In the genomic region with DNA sequence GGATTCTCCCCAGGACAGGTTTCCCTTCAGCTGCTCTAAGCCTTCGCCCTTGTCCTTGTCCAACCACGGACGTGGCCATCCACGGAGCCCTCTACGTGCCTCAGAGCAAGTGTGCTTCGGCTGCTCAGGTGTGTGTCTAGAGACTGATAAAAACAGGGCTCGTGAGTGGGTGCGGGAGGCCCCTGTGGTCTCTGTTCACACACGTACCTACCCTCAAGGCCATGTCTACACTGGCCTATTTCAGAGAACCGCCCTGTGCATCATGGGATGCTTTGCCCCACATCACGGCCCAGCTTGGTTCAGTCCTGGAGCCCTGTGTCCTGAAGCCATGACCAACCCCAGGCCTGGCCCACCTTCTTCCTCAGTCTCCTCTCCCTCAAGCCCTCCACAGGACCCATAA, we compare ENCODE assay signal across 16 cellular contexts. TPM values are rescaled to one million over a fixed set of nuclear protein-coding genes. Genes with fewer than 3 reads are reported as not detected.
DNase-seq lines count a peak whose midpoint lies in the region; ATAC-seq and TF ChIP-seq lines count a peak whose summit lies in the region.
"Had no signal": no experiment of that assay in that cellular context is flagged by ENCODE, and none has a peak within 500 bp of the region (broad histone marks: within the 10 kb centered on the region; RNA-seq: fewer than 3 reads in every experiment).

No MANE protein-coding gene starts in this region.

- H3K9me3 ChIP-seq in CD4-positive, alpha-beta T cell (ENCODE audit: control insufficient read depth, low read length): no peaks in the 10 kb centered on the region
- no peaks in the 10 kb centered on the region for H3K9me3 ChIP-seq in vagina
- H3K9me3 ChIP-seq: adrenal gland, BE2C, pancreas had no signal

- no peaks in the 10 kb centered on the region for H3K36me3 Mint-ChIP-seq in CD4-positive, alpha-beta T cell (ENCODE audit: low read depth)
- peaks cover 100% of the 10 kb centered on the region for H3K36me3 Mint-ChIP-seq in activated T-helper 17 cell treated with anti-CD3 and anti-CD28 coated beads, Interleukin-2, amount 50 U/mL, for 72 hours (ENCODE audit: low read depth)
- H3K36me3 Mint-ChIP-seq in natural killer cell: no peaks in the 10 kb centered on the region

- H3K27me3 Mint-ChIP-seq in CD4-positive, alpha-beta T cell: no peaks in the 10 kb centered on the region
- H3K27me3 Mint-ChIP-seq in activated T-helper 17 cell treated with anti-CD3 and anti-CD28 coated beads, Interleukin-2, amount 50 U/mL, for 72 hours: no peaks in the 10 kb centered on the region
- H3K27me3 Mint-ChIP-seq in natural killer cell (ENCODE audit: low read depth in 2 of 2): peaks cover 8 to 16% of the 10 kb centered on the region in 2 donors

- peak overlapping the region; percentile 79 for H3K27ac Mint-ChIP-seq in CD4-positive, alpha-beta T cell
- peak overlapping the region; percentile 90 for H3K27ac Mint-ChIP-seq in activated T-helper 17 cell treated with anti-CD3 and anti-CD28 coated beads, Interleukin-2, amount 50 U/mL, for 72 hours
- H3K27ac Mint-ChIP-seq in natural killer cell: peak overlapping the region; percentile 60 to 68

- no peaks in the 10 kb centered on the region for H3K9me3 Mint-ChIP-seq in CD4-positive, alpha-beta T cell
- peaks cover 3% of the 10 kb centered on the region for H3K9me3 Mint-ChIP-seq in activated T-helper 17 cell treated with anti-CD3 and anti-CD28 coated beads, Interleukin-2, amount 50 U/mL, for 72 hours
- H3K9me3 Mint-ChIP-seq in natural killer cell: no peaks in the 10 kb centered on the region

- TF ChIP-seq CTCF in CD4-positive, alpha-beta T cell (IDR thresholded peaks at IDR 0.05): no peak
- TF ChIP-seq CTCF in natural killer cell (IDR thresholded peaks at IDR 0.05): no peak
- no peak for TF ChIP-seq CTCF in vagina (IDR thresholded peaks at IDR 0.05)

- TF ChIP-seq POLR2A in vagina (IDR thresholded peaks at IDR 0.05): no peak

- POLR2A ChIA-PET in CD4-positive, alpha-beta T cell (lab: Charles Lee): interaction anchor here (1.1 to 1.4 kb wide), 3 partner anchors 10 to 82 kb away, joined by 3 to 4 read pairs (median 3); partner anchors contain the start of gene RUNX3

- peak overlapping the region; percentile 50 for H3K4me3 Mint-ChIP-seq in CD4-positive, alpha-beta T cell
- H3K4me3 Mint-ChIP-seq in activated T-helper 17 cell treated with anti-CD3 and anti-CD28 coated beads, Interleukin-2, amount 50 U/mL, for 72 hours: peak overlapping the region; percentile 80
- peak overlapping the region; percentile 26 for H3K4me3 Mint-ChIP-seq in natural killer cell

- no peaks in the 10 kb centered on the region for H3K27me3 ChIP-seq in CD4-positive, alpha-beta T cell (ENCODE audit: control insufficient read depth, insufficient read depth, low read length)
- no peaks in the 10 kb centered on the region for H3K27me3 ChIP-seq in vagina
- H3K27me3 ChIP-seq: adrenal gland, BE2C, pancreas had no signal

- peaks cover 69% of the 10 kb centered on the region for H3K4me1 Mint-ChIP-seq in CD4-positive, alpha-beta T cell (ENCODE audit: low read depth)
- peaks cover 41% of the 10 kb centered on the region for H3K4me1 Mint-ChIP-seq in activated T-helper 17 cell treated with anti-CD3 and anti-CD28 coated beads, Interleukin-2, amount 50 U/mL, for 72 hours
- peaks cover 36 to 56% of the 10 kb centered on the region in 2 donors for H3K4me1 Mint-ChIP-seq in natural killer cell

- H3K27ac ChIP-seq in CD4-positive, alpha-beta T cell (ENCODE audit: low read depth, low read length): no peak overlapping the region
- H3K27ac ChIP-seq in vagina: no peak overlapping the region
- H3K27ac ChIP-seq: adrenal gland, pancreas had no signal

- intact Hi-C loops in CD4-positive, alpha-beta T cell (cut with DNase I, micrococcal nuclease): no loop called here
- intact Hi-C loops in natural killer cell (cut with micrococcal nuclease): loop anchor here (1.0 kb wide), 2 partner anchors 11 to 82 kb away; no protein-coding TSS in a partner anchor
- intact Hi-C loops in vagina (cut with DNase I): no loop called here

- H3K36me3 ChIP-seq in vagina: no peaks in the 10 kb centered on the region
- H3K36me3 ChIP-seq: adrenal gland, BE2C, pancreas had no signal

- DNase-seq in CD4-positive, alpha-beta T cell: no peak
- no peak for DNase-seq in natural killer cell
- no peak for DNase-seq in vagina (ENCODE audit: extremely low spot score in 2 of 2)
- DNase-seq in NOMO-1 treated with dmso at 0.1 percent for 144 hours (lab: John Stamatoyannopoulos, UW; ENCODE audit: unreplicated experiment): no peak
- DNase-seq: adrenal gland, BE2C, glutamatergic neuron, NCI-H1930, NCI-H69, RPMI8226 had no signal

- CTCF ChIA-PET in CD4-positive, alpha-beta T cell (lab: Charles Lee): interaction anchor here (2.0 to 3.2 kb wide), 2 partner anchors 22 to 82 kb away, joined by 5 to 16 read pairs; no protein-coding TSS in a partner anchor

- no peaks in the 10 kb centered on the region for H3K4me1 ChIP-seq in vagina
- H3K4me1 ChIP-seq: adrenal gland, BE2C, pancreas had no signal

- ATAC-seq in CD4-positive, alpha-beta T cell (ENCODE audit: poor library complexity): no peak
- ATAC-seq in HG02852 (IDR thresholded peaks at IDR 0.05; ENCODE audit: unreplicated experiment) (peak; percentile 5), natural killer cell (no peak), HG03521 (IDR thresholded peaks at IDR 0.05; ENCODE audit: unreplicated experiment) (no peak)
- ATAC-seq in activated T-helper 17 cell treated with anti-CD3 and anti-CD28 coated beads, Interleukin-2, amount 50 U/mL, for 72 hours (replicated peaks): peak; percentile 11

- H3K4me3 ChIP-seq in vagina: no peak overlapping the region
- H3K4me3 ChIP-seq: adrenal gland, pancreas had no signal

RNA-seq across cellular contexts. Expression of gene RUNX3, which starts 24.6 kb away (rescaled TPM):
- 100 to 1,000 TPM; 202 to 209 TPM for total RNA-seq in CD4-positive, alpha-beta T cell
- 100 to 1,000 TPM; 116 to 145 TPM for total RNA-seq in activated T-helper 17 cell treated with anti-CD3 and anti-CD28 coated beads, Interleukin-2, amount 50 U/mL, for 72 hours
- total RNA-seq in natural killer cell (100 to 1,000 TPM; 537 to 630 (median 601) TPM), vagina (4.2 TPM)
- total RNA-seq: epithelial cell of proximal tubule, MCF 10A had no signal

Comparison
In these comparisons a context has a peak if more than half of its experiments do, and no peak if none do; other contexts are left out.
1. ATAC-seq: peak in HG02852 (single experiment) and activated T-helper 17 cell treated with anti-CD3 and anti-CD28 coated beads, Interleukin-2, amount 50 U/mL, for 72 hours (single experiment); none in CD4-positive, alpha-beta T cell (single experiment), natural killer cell (0 of 3) and HG03521 (single experiment).
2. H3K4me3 Mint-ChIP-seq: peak in every context shown above with its lines; median percentile 80 in activated T-helper 17 cell treated with anti-CD3 and anti-CD28 coated beads, Interleukin-2, amount 50 U/mL, for 72 hours; 50 in CD4-positive, alpha-beta T cell; 26 in natural killer cell.
3. RNA of gene RUNX3, which starts 24.6 kb away (total RNA-seq): 537 to 630 TPM in natural killer cell, 202 to 209 TPM in CD4-positive, alpha-beta T cell and 116 to 145 TPM in activated T-helper 17 cell treated with anti-CD3 and anti-CD28 coated beads, Interleukin-2, amount 50 U/mL, for 72 hours; 4.2 TPM in vagina (single experiment); every median in the first group is over 10 times any median in the second.
4. Peak in every context shown above with its lines, with median percentiles within 50 percentile points of each other: H3K27ac Mint-ChIP-seq.